In the genomic region with DNA sequence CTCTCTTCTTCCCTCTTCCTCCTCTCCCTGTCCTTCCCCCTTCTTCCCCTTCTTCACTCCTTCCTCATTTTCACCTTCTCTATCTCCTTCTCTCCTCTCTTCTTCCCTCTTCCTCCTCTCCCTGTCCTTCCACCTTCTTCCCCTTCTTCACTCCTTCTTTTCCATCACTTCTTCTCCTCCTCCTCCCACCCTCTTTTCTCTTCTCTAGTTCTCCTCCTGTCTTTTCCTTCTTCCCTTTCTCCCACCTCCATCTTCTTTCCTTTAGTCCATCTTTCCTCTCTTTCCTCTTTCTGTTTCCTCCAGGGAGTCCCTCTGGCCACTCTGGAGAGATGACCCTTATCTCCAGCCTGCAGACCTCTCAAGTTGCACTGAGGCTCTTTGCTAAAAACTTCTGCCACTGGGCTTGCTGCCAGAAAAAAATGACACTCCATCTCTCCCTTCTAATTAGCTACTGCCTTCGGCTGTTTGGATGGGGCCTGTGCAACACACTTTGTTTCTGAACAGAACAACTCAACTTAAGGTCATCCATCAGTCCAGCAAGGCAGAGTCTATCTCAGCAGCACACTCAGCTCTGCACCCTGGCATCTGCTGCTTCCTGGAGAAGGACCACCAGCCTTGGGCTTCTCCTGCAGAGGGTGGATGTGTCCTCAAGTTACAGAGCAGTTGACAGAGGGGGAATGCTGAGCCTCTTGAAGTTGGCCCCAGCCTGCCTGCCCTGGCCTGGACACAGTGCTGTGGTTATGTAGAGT, we compare ENCODE assay signal across 14 cellular contexts.
"Had no signal": no experiment of that assay in that cellular context is flagged by ENCODE, and none has a peak within 500 bp of the region (broad histone marks: within the 10 kb centered on the region; RNA-seq: fewer than 3 reads in every experiment).

No MANE protein-coding gene starts in this region.

- DNase-seq: activated B cell treated with CpG ODN at 0.5 μM for 24 hours; activated CD4-positive, alpha-beta memory T cell treated with anti-CD3 and anti-CD28 coated beads for 36 hours; activated CD4-positive, alpha-beta T cell treated with anti-CD3 and anti-CD28 coated beads for 4 hours; activated CD8-positive, alpha-beta memory T cell treated with anti-CD3 and anti-CD28 coated beads, Interleukin-2, amount 10 ng/mL, durations not matched to agents 7 days and 5 days; activated naive CD4-positive, alpha-beta T cell treated with anti-CD3 and anti-CD28 coated beads for 36 hours; activated T-cell treated with anti-CD3 and anti-CD28 coated beads, Interleukin-2, amount 50 U/mL, for 1 hour; body of pancreas; foreskin melanocyte; kidney glomerular epithelial cell; left ventricle myocardium inferior; occipital lobe; retina; stimulated activated naive B cell treated with anti-CD40 and anti-IgM and Interleukin-4, amounts not matched to agents 10 μg/mL and 1 μg/mL and 100 μg/mL, for 72 hours; T-helper 2 cell had no signal

- ATAC-seq: activated CD8-positive, alpha-beta memory T cell treated with anti-CD3 and anti-CD28 coated beads, Interleukin-2, amount 10 ng/mL, durations not matched to agents 7 days and 5 days; body of pancreas; stimulated activated naive B cell treated with anti-CD40 and anti-IgM and Interleukin-4, amounts not matched to agents 10 μg/mL and 1 μg/mL and 100 μg/mL, for 72 hours had no signal

- H3K27me3 Mint-ChIP-seq: activated CD8-positive, alpha-beta memory T cell treated with anti-CD3 and anti-CD28 coated beads, Interleukin-2, amount 10 ng/mL, durations not matched to agents 7 days and 5 days had no signal

- H3K9me3 Mint-ChIP-seq: activated B cell treated with CpG ODN at 0.5 μM for 24 hours; activated CD4-positive, alpha-beta memory T cell treated with anti-CD3 and anti-CD28 coated beads for 36 hours; activated naive CD4-positive, alpha-beta T cell treated with anti-CD3 and anti-CD28 coated beads for 36 hours; stimulated activated naive B cell treated with anti-CD40 and anti-IgM and Interleukin-4, amounts not matched to agents 10 μg/mL and 1 μg/mL and 100 μg/mL, for 72 hours had no signal

- H3K36me3 Mint-ChIP-seq: activated CD4-positive, alpha-beta memory T cell treated with anti-CD3 and anti-CD28 coated beads for 36 hours; activated CD8-positive, alpha-beta memory T cell treated with anti-CD3 and anti-CD28 coated beads, Interleukin-2, amount 10 ng/mL, durations not matched to agents 7 days and 5 days; stimulated activated naive B cell treated with anti-CD40 and anti-IgM and Interleukin-4, amounts not matched to agents 10 μg/mL and 1 μg/mL and 100 μg/mL, for 72 hours had no signal

- H3K27ac Mint-ChIP-seq: activated B cell treated with CpG ODN at 0.5 μM for 24 hours; activated CD4-positive, alpha-beta memory T cell treated with anti-CD3 and anti-CD28 coated beads for 36 hours; activated CD8-positive, alpha-beta memory T cell treated with anti-CD3 and anti-CD28 coated beads, Interleukin-2, amount 10 ng/mL, durations not matched to agents 7 days and 5 days; activated naive CD4-positive, alpha-beta T cell treated with anti-CD3 and anti-CD28 coated beads for 36 hours; stimulated activated naive B cell treated with anti-CD40 and anti-IgM and Interleukin-4, amounts not matched to agents 10 μg/mL and 1 μg/mL and 100 μg/mL, for 72 hours had no signal

- H3K4me3 Mint-ChIP-seq: activated B cell treated with CpG ODN at 0.5 μM for 24 hours; activated CD4-positive, alpha-beta memory T cell treated with anti-CD3 and anti-CD28 coated beads for 36 hours; activated CD8-positive, alpha-beta memory T cell treated with anti-CD3 and anti-CD28 coated beads, Interleukin-2, amount 10 ng/mL, durations not matched to agents 7 days and 5 days; activated naive CD4-positive, alpha-beta T cell treated with anti-CD3 and anti-CD28 coated beads for 36 hours; stimulated activated naive B cell treated with anti-CD40 and anti-IgM and Interleukin-4, amounts not matched to agents 10 μg/mL and 1 μg/mL and 100 μg/mL, for 72 hours had no signal

- H3K4me1 Mint-ChIP-seq: activated B cell treated with CpG ODN at 0.5 μM for 24 hours; activated CD8-positive, alpha-beta memory T cell treated with anti-CD3 and anti-CD28 coated beads, Interleukin-2, amount 10 ng/mL, durations not matched to agents 7 days and 5 days; stimulated activated naive B cell treated with anti-CD40 and anti-IgM and Interleukin-4, amounts not matched to agents 10 μg/mL and 1 μg/mL and 100 μg/mL, for 72 hours had no signal
